1 cellular context compared by ENCODE assay signal in the genomic region with DNA sequence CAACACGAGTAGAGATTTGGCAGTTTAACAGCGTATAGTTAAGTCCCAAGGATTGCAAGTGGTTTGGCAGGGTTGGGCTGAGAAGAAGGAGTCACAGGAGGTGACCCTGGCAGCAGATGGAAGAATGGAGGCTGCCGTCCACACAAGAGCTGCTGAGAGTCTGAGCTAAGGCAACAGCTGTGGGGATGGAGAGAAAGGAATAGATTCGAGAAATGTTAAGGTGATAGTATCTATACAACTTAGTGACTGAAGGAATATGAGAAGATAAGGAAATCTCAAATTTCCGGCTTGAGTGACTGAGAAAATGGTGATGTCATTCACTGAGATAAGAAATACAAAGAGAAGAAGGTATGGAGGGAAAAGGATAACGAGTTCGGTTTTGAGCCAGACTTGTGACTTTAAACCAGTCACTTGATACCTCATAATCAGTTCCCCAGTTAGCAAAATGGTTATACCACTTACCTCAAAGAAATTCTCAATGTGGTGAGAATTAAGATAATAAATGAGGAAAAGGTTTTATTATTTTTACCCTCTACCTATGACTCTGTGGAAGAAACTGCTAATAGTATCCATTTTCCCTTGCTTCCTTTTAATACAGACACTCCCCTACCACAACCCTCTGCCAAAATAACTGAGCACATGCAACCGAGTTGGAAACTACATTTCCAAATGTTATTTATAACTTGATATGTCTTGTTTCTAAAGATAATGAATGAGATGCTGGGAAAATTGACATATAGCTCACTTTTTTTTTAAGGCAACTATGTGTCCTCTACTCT.
TF ChIP-seq lines count a peak whose summit lies in the region.

No MANE protein-coding gene starts in this region.

TF ChIP-seq in K562, 482 proteins besides CTCF, POLR2A, EP300 and RAD21 (continued from another document):
- TF ChIP-seq PCBP2 (IDR thresholded peaks at IDR 0.05; ENCODE audit: low read depth, low read length, poor library complexity, severe bottlenecking) (no peak), VEZF1 (CRISPR knock-in tag; IDR thresholded peaks at IDR 0.05) (peak; percentile 13; the same call in 1 of the 2 replicates), HNRNPUL1 (IDR thresholded peaks at IDR 0.05; ENCODE audit: low read length) (no peak), HMG20A (CRISPR knock-in tag; conservative IDR thresholded peaks at IDR 0.05) (no peak), ETV5 (CRISPR knock-in tag; IDR thresholded peaks at IDR 0.05; ENCODE audit: low read depth) (no peak), MAFG (tag; conservative IDR thresholded peaks at IDR 0.05) (no peak), CHD4 (IDR thresholded peaks at IDR 0.05; ENCODE audit: insufficient read depth, insufficient replicate concordance, low read depth, low read length, poor library complexity, severe bottlenecking) (no peak), GABPB2 (CRISPR knock-in tag; conservative IDR thresholded peaks at IDR 0.05) (no peak), ZNF354B (CRISPR knock-in tag; IDR thresholded peaks at IDR 0.05) (no peak), BRCA1 (IDR thresholded peaks at IDR 0.05) (no peak), BRCA1 (CRISPR knock-in tag; IDR thresholded peaks at IDR 0.05) (no peak)
